ENCODE assay signal across 12 cellular contexts in the genomic region with DNA sequence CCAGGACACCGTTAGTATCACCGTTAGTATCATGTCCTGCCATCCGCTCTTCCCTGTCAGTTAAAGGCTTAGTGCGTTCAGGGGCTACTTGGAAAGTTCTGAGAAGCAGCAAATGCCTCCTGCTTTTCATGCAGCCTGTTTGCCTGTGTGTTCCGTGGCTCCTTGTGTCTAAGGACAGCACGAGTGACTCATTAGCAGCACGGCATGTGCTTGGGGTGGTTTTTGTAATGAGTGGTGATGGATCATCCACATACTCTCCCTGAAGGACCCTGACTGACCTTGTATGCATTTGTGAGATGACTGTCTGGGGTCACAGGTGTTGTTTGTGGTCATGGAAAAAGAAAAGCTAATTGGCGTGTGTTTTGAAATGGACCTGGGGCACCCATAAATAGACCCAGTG.
DNase-seq lines count a peak whose midpoint lies in the region; ATAC-seq and TF ChIP-seq lines count a peak whose summit lies in the region.
"Had no signal": no experiment of that assay in that cellular context is flagged by ENCODE, and none has a peak within 500 bp of the region (broad histone marks: within the 10 kb centered on the region; RNA-seq: fewer than 3 reads in every experiment).

No MANE protein-coding gene starts in this region.

- H3K4me1 ChIP-seq in ACC112 (ENCODE audit: control insufficient read depth, insufficient read depth, low read length, unreplicated experiment) (peaks cover 24% of the 10 kb centered on the region), Karpas-422 (ENCODE audit: low read length) (no peaks in the 10 kb centered on the region)
- H3K4me1 ChIP-seq: BE2C, colonic mucosa had no signal

- TF ChIP-seq CTCF in RWPE1 (conservative IDR thresholded peaks at IDR 0.05; ENCODE audit: low read depth): no peak
- TF ChIP-seq CTCF in nephron (IDR thresholded peaks at IDR 0.05; ENCODE audit: unreplicated experiment in 3 of 3): no peak
- no peak for TF ChIP-seq CTCF in osteocyte (IDR thresholded peaks at IDR 0.05)

- H3K36me3 ChIP-seq in ACC112 (ENCODE audit: insufficient read depth, low read length) (no peaks in the 10 kb centered on the region), Karpas-422 (ENCODE audit: insufficient read depth, low read length) (no peaks in the 10 kb centered on the region)
- H3K36me3 ChIP-seq: BE2C, colonic mucosa had no signal

- no peak overlapping the region for H3K4me3 ChIP-seq in ACC112 (ENCODE audit: low read depth, low read length)
- no peak overlapping the region for H3K4me3 ChIP-seq in Karpas-422 (ENCODE audit: low read length)
- H3K4me3 ChIP-seq: colonic mucosa had no signal

- no peak overlapping the region for H3K9ac ChIP-seq in Karpas-422 (ENCODE audit: low read length)

- peaks cover 20% of the 10 kb centered on the region for H3K36me3 Mint-ChIP-seq in nephron (ENCODE audit: low read depth)
- no peaks in the 10 kb centered on the region for H3K36me3 Mint-ChIP-seq in osteocyte (ENCODE audit: unreplicated experiment)

- no peaks in the 10 kb centered on the region for H3K9me3 ChIP-seq in Karpas-422 (ENCODE audit: low read length)
- H3K9me3 ChIP-seq: BE2C, colonic mucosa had no signal

- no peaks in the 10 kb centered on the region for H3K9me2 ChIP-seq in Karpas-422 (replicated peaks; ENCODE audit: insufficient read depth, low read length)

- H3K27me3 ChIP-seq in ACC112 (ENCODE audit: insufficient read depth, low read length): no peaks in the 10 kb centered on the region
- no peaks in the 10 kb centered on the region for H3K27me3 ChIP-seq in Karpas-422 (ENCODE audit: low read length)
- H3K27me3 ChIP-seq: BE2C, colonic mucosa had no signal

- H2AFZ ChIP-seq in ACC112 (ENCODE audit: low read length, unreplicated experiment) (peak overlapping the region; percentile 58), Karpas-422 (ENCODE audit: low read length) (no peak overlapping the region)

- H3K27ac Mint-ChIP-seq in nephron: peak overlapping the region; percentile 0 to 50 (median 46)
- H3K27ac Mint-ChIP-seq in osteocyte (ENCODE audit: unreplicated experiment): no peak overlapping the region

- H3K27ac ChIP-seq in ACC112 (ENCODE audit: low read depth, low read length): peak overlapping the region; percentile 69
- no peak overlapping the region for H3K27ac ChIP-seq in RWPE1
- no peak overlapping the region for H3K27ac ChIP-seq in Karpas-422 (ENCODE audit: low read length)
- H3K27ac ChIP-seq: colonic mucosa, HL-60 had no signal

- POLR2A ChIA-PET in RWPE1 (lab: Yijun Ruan, JAX; ENCODE audit: low non-redundant PET): no interaction called here

- H3K4me1 Mint-ChIP-seq in nephron (peaks cover 69% of the 10 kb centered on the region), osteocyte (ENCODE audit: unreplicated experiment) (peaks cover 21% of the 10 kb centered on the region)

- H4K20me1 ChIP-seq in Karpas-422 (ENCODE audit: insufficient read depth, low read depth, low read length): no peaks in the 10 kb centered on the region

- DNase-seq in RWPE1 (ENCODE audit: low spot score): peak; percentile 44
- peak; percentile 63 for DNase-seq in fibroblast of peridontal ligament (ENCODE audit: extremely low read depth)
- DNase-seq in osteocyte (ENCODE audit: extremely low spot score, unreplicated experiment): no peak
- no peak for DNase-seq in activated effector memory CD4-positive, alpha-beta T cell treated with Interleukin-2 at 50 U/mL for 16 hours
- no peak for DNase-seq in Karpas-422
- DNase-seq: BE2C, colonic mucosa, NCI-H2171 treated with DMSO at 0.1 percent for 48 hours had no signal

- no peak for ATAC-seq in GM18519 (IDR thresholded peaks at IDR 0.05; ENCODE audit: low FRiP score, unreplicated experiment)

- no peaks in the 10 kb centered on the region for H3K27me3 Mint-ChIP-seq in nephron (ENCODE audit: low read depth)
- no peaks in the 10 kb centered on the region for H3K27me3 Mint-ChIP-seq in osteocyte (ENCODE audit: unreplicated experiment)

- H3K4me3 Mint-ChIP-seq in nephron: no peak overlapping the region
- no peak overlapping the region for H3K4me3 Mint-ChIP-seq in osteocyte (ENCODE audit: unreplicated experiment)

- H3K79me2 ChIP-seq in ACC112 (ENCODE audit: control insufficient read depth, insufficient read depth, low read length, unreplicated experiment): no peaks in the 10 kb centered on the region
- H3K79me2 ChIP-seq in Karpas-422 (ENCODE audit: low read length): no peaks in the 10 kb centered on the region

- H3K4me2 ChIP-seq in Karpas-422 (ENCODE audit: low read depth, low read length, poor library complexity, severe bottlenecking): no peak overlapping the region

- H3K9me3 Mint-ChIP-seq in nephron: no peaks in the 10 kb centered on the region
- H3K9me3 Mint-ChIP-seq in osteocyte (ENCODE audit: unreplicated experiment): no peaks in the 10 kb centered on the region

- CTCF ChIA-PET in RWPE1 (lab: Yijun Ruan, JAX): interaction anchor here (0.6 kb wide), 2 partner anchors 15 to 108 kb away, joined by 3 to 5 read pairs; no protein-coding TSS in a partner anchor

Comparison
In these comparisons a context has a peak if more than half of its experiments do, and no peak if none do; other contexts are left out.
1. DNase-seq: peak in RWPE1 (single experiment) and fibroblast of peridontal ligament (single experiment); none in osteocyte (single experiment), activated effector memory CD4-positive, alpha-beta T cell treated with Interleukin-2 at 50 U/mL for 16 hours (single experiment) and Karpas-422 (single experiment).